24 cellular contexts compared by ENCODE assay signal in genomic region chr17:81336930-81337325, GRCh38. TPM values are rescaled to one million over a fixed set of nuclear protein-coding genes. Genes with fewer than 3 reads are reported as not detected.
A peak's percentile ranks its signal among the peaks of the same experiment; 100 is the strongest.
DNase-seq lines count a peak whose midpoint lies in the region; ATAC-seq and TF ChIP-seq lines count a peak whose summit lies in the region.
"Had no signal": no experiment of that assay in that cellular context is flagged by ENCODE, and none has a peak within 500 bp of the region (broad histone marks: within the 10 kb centered on the region; RNA-seq: fewer than 3 reads in every experiment).

No MANE protein-coding gene starts in this region.

- TF ChIP-seq CTCF in HEK293 (tag by site-specific recombination; IDR thresholded peaks at IDR 0.05) = no peak
- no peak for TF ChIP-seq CTCF in gastroesophageal sphincter (IDR thresholded peaks at IDR 0.05)
- TF ChIP-seq CTCF in ovary (IDR thresholded peaks at IDR 0.05) = no peak
- no peak for TF ChIP-seq CTCF in upper lobe of left lung (IDR thresholded peaks at IDR 0.05)

- WGBS in gastroesophageal sphincter (ENCODE audit: low coverage in 1 of 2), 2 donors = 13% methylated on average over 2 of the region's 8 CpGs; no CpG with 5 or more reads in 1 of the 2 donors
- 43 to 48% (median 44%) methylated on average over 8 of the region's 8 CpGs for WGBS in ovary, 3 donors
- 52 to 55% methylated on average over 5 to 7 of the region's 8 CpGs for WGBS in upper lobe of left lung, 2 donors

- TF ChIP-seq POLR2A in gastroesophageal sphincter (IDR thresholded peaks at IDR 0.05) (no peak), ovary (IDR thresholded peaks at IDR 0.05) (no peak), upper lobe of left lung (IDR thresholded peaks at IDR 0.05) (no peak)

- H3K27ac ChIP-seq in HEK293 (ENCODE audit: extremely low read depth, low read depth, low read length) (no peak overlapping the region), gastroesophageal sphincter (peak overlapping the region in 3 of 4 donors; percentile 54 to 99 (median 99)), ovary (no peak overlapping the region), upper lobe of left lung (peak overlapping the region; percentile 11 to 81 (median 51))
- H3K27ac ChIP-seq: ascending aorta, neutrophil, prostate gland, WERI-Rb-1 had no signal

- no peak for TF ChIP-seq EP300 in gastroesophageal sphincter (IDR thresholded peaks at IDR 0.05)
- TF ChIP-seq EP300 in ovary (IDR thresholded peaks at IDR 0.05) = no peak
- TF ChIP-seq EP300 in upper lobe of left lung (IDR thresholded peaks at IDR 0.05) = no peak

- ATAC-seq in gastroesophageal sphincter (no peak), upper lobe of left lung (ENCODE audit: low FRiP score in 2 of 2) (no peak), HG03196 (IDR thresholded peaks at IDR 0.05; ENCODE audit: unreplicated experiment) (no peak), HG02884 (IDR thresholded peaks at IDR 0.05; ENCODE audit: unreplicated experiment) (no peak)
- ATAC-seq: PC-3; stimulated activated naive CD8-positive, alpha-beta T cell treated with anti-CD3 and anti-CD28 coated beads, Interleukin-15, amount 100 ng/mL, for 72 hours had no signal

- POLR2A ChIA-PET in HEK293 (lab: Yijun Ruan, JAX) = no interaction called here
- POLR2A ChIA-PET in HEK293T (lab: Yijun Ruan, JAX) = interaction anchor here (0.9 kb wide), 1 partner anchor 62 kb away, joined by 3 read pairs; no protein-coding TSS in a partner anchor

- H3K9me3 ChIP-seq in HEK293 (ENCODE audit: control insufficient read depth, insufficient read depth, low read depth, low read length) (no peaks in the 10 kb centered on the region), gastroesophageal sphincter (no peaks in the 10 kb centered on the region), ovary (no peaks in the 10 kb centered on the region), upper lobe of left lung (no peaks in the 10 kb centered on the region)
- H3K9me3 ChIP-seq: ascending aorta, neutrophil, prostate gland had no signal

- H3K4me1 ChIP-seq in HEK293 (ENCODE audit: control insufficient read depth, insufficient read depth, low read length) = peaks cover 5% of the 10 kb centered on the region; the same call in 1 of the 2 replicates
- H3K4me1 ChIP-seq in gastroesophageal sphincter = peaks cover 0 to 81% (median 33%) of the 10 kb centered on the region in 3 donors
- H3K4me1 ChIP-seq in ovary (ENCODE audit: insufficient read depth) = peaks cover 27% of the 10 kb centered on the region
- peaks cover 39 to 75% (median 55%) of the 10 kb centered on the region in 4 donors for H3K4me1 ChIP-seq in upper lobe of left lung

- CTCF ChIA-PET in HEK293 (lab: Yijun Ruan, JAX) (interaction anchor here (0.6 to 1.6 kb wide), 2 partner anchors 27 to 38 kb away, joined by 3 to 6 read pairs; no protein-coding TSS in a partner anchor), HEK293T (lab: Yijun Ruan, JAX) (no interaction called here)

- H3K36me3 ChIP-seq in HEK293 (ENCODE audit: control insufficient read depth in 2 of 2, insufficient read depth in 1 of 2, low read length in 2 of 2) (no peaks in the 10 kb centered on the region), gastroesophageal sphincter (no peaks in the 10 kb centered on the region), ovary (no peaks in the 10 kb centered on the region), upper lobe of left lung (no peaks in the 10 kb centered on the region)
- H3K36me3 ChIP-seq: ascending aorta, neutrophil, prostate gland, WERI-Rb-1 had no signal

- DNase-seq in ovary (peak in 3 of 5 donors; percentile 27 to 48 (median 35)), upper lobe of left lung (peak in 1 of 2 donors; percentile 73), HEK293T (ENCODE audit: extremely low spot score) (no peak)
- no peak for DNase-seq in activated CD4-positive, alpha-beta T cell treated with anti-CD3 and anti-CD28 coated beads, Interleukin-2, amount 50 U/mL, for 4 hours
- DNase-seq: activated CD4-positive, alpha-beta T cell treated with anti-CD3 and anti-CD28 coated beads, Interleukin-2, amount 10 ng/mL, durations not matched to agents 24 days and 14 days; activated gamma-delta T cell; activated naive CD8-positive, alpha-beta T cell treated with anti-CD3 and anti-CD28 coated beads, Interleukin-2, amount 10 ng/mL, durations not matched to agents 7 days and 5 days; activated T-cell treated with anti-CD3 and anti-CD28 coated beads, Interleukin-2, amount 50 U/mL, for 24 hours; caudate nucleus; DMS79 treated with DMSO at 0.1 percent for 48 hours; GF-D8; kidney glomerular epithelial cell; PC-3; Right ventricle myocardium superior; stimulated activated naive CD8-positive, alpha-beta T cell treated with anti-CD3 and anti-CD28 coated beads, Interleukin-15, amount 100 ng/mL, for 72 hours; trophoblast cell; WERI-Rb-1 had no signal

- H3K4me3 ChIP-seq in HEK293 (ENCODE audit: low read depth, low read length) (no peak overlapping the region), gastroesophageal sphincter (no peak overlapping the region), ovary (no peak overlapping the region), upper lobe of left lung (no peak overlapping the region)
- H3K4me3 ChIP-seq: ascending aorta, prostate gland had no signal

- H3K27me3 ChIP-seq in gastroesophageal sphincter (no peaks in the 10 kb centered on the region), ovary (no peaks in the 10 kb centered on the region), upper lobe of left lung (peaks cover 0 to 13% (median 6%) of the 10 kb centered on the region in 4 donors)
- H3K27me3 ChIP-seq: ascending aorta had no signal

- intact Hi-C loops in ovary (cut with DNase I) = loop anchor here in 1 of 4 donors (5.0 kb wide), 1 partner anchor 145 kb away; no protein-coding TSS in a partner anchor

TF ChIP-seq in HEK293, 187 proteins besides CTCF, POLR2A, EP300 and RAD21:
- TF ChIP-seq ZNF24 (tag by site-specific recombination; IDR thresholded peaks at IDR 0.05) (no peak), ZNF530 (tag by site-specific recombination; IDR thresholded peaks at IDR 0.05; ENCODE audit: low read depth) (no peak), ZNF837 (tag by site-specific recombination; IDR thresholded peaks at IDR 0.05) (no peak), KLF10 (tag by site-specific recombination; IDR thresholded peaks at IDR 0.05) (no peak), ZNF629 (tag by site-specific recombination; IDR thresholded peaks at IDR 0.05) (no peak), ZBTB8A (tag by site-specific recombination; IDR thresholded peaks at IDR 0.05) (0 out of 2 replicates have a peak, but pooled peaks have one; percentile 14)

TF ChIP-seq in HEK293T, 16 proteins besides CTCF, POLR2A, EP300 and RAD21:
- TF ChIP-seq FOXM1 (IDR thresholded peaks at IDR 0.05; ENCODE audit: borderline replicate concordance) = no peak
- no peak for TF ChIP-seq BHLHE40 (IDR thresholded peaks at IDR 0.05; ENCODE audit: borderline replicate concordance)
- no peak for TF ChIP-seq L3MBTL2 (conservative IDR thresholded peaks at IDR 0.05)
- no peak for TF ChIP-seq FOXK2 (IDR thresholded peaks at IDR 0.05)
- TF ChIP-seq SUZ12 (IDR thresholded peaks at IDR 0.05) = no peak
- no peak for TF ChIP-seq CTBP1 (IDR thresholded peaks at IDR 0.05; ENCODE audit: borderline replicate concordance)
- TF ChIP-seq HDGF (IDR thresholded peaks at IDR 0.05; ENCODE audit: borderline replicate concordance) = no peak
- no peak for TF ChIP-seq ARNT (IDR thresholded peaks at IDR 0.05)
- no peak for TF ChIP-seq NFRKB (IDR thresholded peaks at IDR 0.05)
- TF ChIP-seq PKNOX1 (IDR thresholded peaks at IDR 0.05) = no peak
- no peak for TF ChIP-seq LEF1 (IDR thresholded peaks at IDR 0.05; ENCODE audit: borderline replicate concordance)

RNA-seq across cellular contexts. Expression of gene SLC38A10, which starts 41.8 kb away (rescaled TPM):
- total RNA-seq in gastroesophageal sphincter = 10 to 100 TPM; 70.5 to 99.6 (median 81.8) TPM
- 10 to 100 TPM; 46.6 to 75.7 (median 68.8) TPM for total RNA-seq in ovary
- 10 to 100 TPM; 11.5 to 57.7 TPM for polyA plus RNA-seq in ovary
- total RNA-seq in upper lobe of left lung = 100 to 1,000 TPM in 4 of 6 donors, 10 to 100 TPM in 2; 90.6 to 208 (median 110) TPM

RNA-seq across cellular contexts. Expression of gene BAHCC1, which starts 58.3 kb away (rescaled TPM):
- total RNA-seq in gastroesophageal sphincter = 10 to 100 TPM; 17.5 to 34.3 (median 19.5) TPM
- total RNA-seq in ovary = 10 to 100 TPM in 6 of 7 donors, 1 to 10 TPM in 1; 7.6 to 31.9 (median 24.2) TPM
- 10 to 100 TPM in 1 of 2 donors, 1 to 10 TPM in 1; 1.9 to 16.0 TPM for polyA plus RNA-seq in ovary
- total RNA-seq in upper lobe of left lung = 10 to 100 TPM in 5 of 6 donors, 1 to 10 TPM in 1; 8.2 to 81.7 (median 21.0) TPM
- total RNA-seq: activated CD4-positive, alpha-beta T cell treated with anti-CD3 and anti-CD28 coated beads, Interleukin-2, amount 10 ng/mL, durations not matched to agents 24 days and 14 days had no signal

Comparison
In these comparisons a context has a peak if more than half of its experiments do, and no peak if none do; other contexts are left out.
1. H3K27ac ChIP-seq: peak in gastroesophageal sphincter (3 of 4) and upper lobe of left lung (4 of 4); none in HEK293 (single experiment) and ovary (0 of 2).
2. DNase-seq: peak in ovary (3 of 5); none in activated CD4-positive, alpha-beta T cell treated with anti-CD3 and anti-CD28 coated beads, Interleukin-2, amount 50 U/mL, for 4 hours (0 of 2) and HEK293T (single experiment).